In the genomic region with DNA sequence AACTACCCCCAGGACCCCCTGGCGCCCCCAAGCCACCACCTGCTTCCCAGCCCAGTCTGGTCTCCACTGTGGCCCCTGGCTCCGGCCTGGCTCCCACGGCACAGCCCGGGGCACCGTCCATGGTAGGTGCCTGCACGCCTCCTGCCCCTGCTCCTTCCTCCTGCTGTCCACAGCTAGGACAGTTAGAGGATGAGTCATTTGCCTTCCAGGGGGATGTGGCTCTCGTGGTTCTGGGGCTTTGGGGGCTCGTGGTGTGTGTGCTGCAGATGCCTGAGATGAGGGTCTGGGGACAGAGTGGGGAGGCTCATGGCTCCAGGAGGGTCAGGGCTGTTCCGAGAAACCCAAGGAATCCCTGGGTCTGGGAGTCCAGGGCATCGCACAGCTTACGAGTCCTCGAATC, we compare ENCODE assay signal across 20 cellular contexts.
"Had no signal": no experiment of that assay in that cellular context is flagged by ENCODE, and none has a peak within 500 bp of the region (broad histone marks: within the 10 kb centered on the region; RNA-seq: fewer than 3 reads in every experiment).

No MANE protein-coding gene starts in this region.

- H3K4me3 ChIP-seq: coronary artery, lung, ovary, smooth muscle cell, testis, tibial nerve, upper lobe of right lung, vagina had no signal

- H3K27me3 ChIP-seq: foreskin keratinocyte, ovary, testis, tibial nerve, upper lobe of right lung, vagina had no signal

- H3K4me1 ChIP-seq: foreskin keratinocyte, tibial nerve, upper lobe of right lung, vagina had no signal

- H3K4me2 ChIP-seq: smooth muscle cell had no signal

- H3K9me3 ChIP-seq: ovary, testis, tibial nerve, upper lobe of right lung, vagina had no signal

- H3K36me3 ChIP-seq: ovary had no signal

- DNase-seq: effector CD4-positive, alpha-beta T cell; endodermal cell; erythroblast; foreskin keratinocyte; head of caudate nucleus; hippocampal formation; left colon; left ventricle myocardium superior; mesenchymal stem cell; naive thymus-derived CD4-positive, alpha-beta T cell; nephron progenitor cell; ovary; stimulated activated CD4-positive, alpha-beta T cell treated with anti-CD3 and anti-CD28 coated beads, Interleukin-2, amount 100 ng/mL, for 48 hours; testis; upper lobe of right lung had no signal

- H3K27ac ChIP-seq: coronary artery, foreskin keratinocyte, ovary, testis, tibial nerve, upper lobe of right lung, vagina had no signal
